ENCODE assay signal across 8 cellular contexts in the genomic region with DNA sequence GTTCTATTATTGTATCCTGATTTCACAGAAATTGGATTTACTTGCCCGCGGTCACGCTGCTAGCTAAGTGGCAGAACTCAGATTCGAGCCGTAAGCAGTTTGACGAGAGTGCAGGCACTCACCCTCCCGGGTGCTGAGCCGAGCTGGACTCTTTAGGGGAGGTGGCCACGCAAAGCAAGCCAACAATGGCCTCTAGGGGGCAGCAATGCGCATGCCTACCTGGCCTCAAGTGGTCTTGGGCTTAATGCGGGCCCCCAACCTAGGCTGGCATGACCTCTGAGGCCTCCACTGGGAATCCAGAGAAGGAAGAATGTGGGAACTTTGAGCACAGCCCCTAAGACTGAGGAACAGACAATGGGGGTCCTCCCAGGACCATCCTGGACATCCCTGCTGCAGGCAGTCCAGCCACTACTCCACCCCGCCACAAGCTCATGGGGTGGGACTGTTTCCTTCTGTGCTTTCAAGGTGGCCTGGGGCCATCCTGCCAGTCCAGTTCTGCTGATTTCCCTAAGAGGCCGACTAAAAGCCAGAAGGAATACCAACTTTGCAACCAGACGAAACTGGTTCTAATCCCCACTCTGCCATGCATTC.
A peak's percentile ranks its signal among the peaks of the same experiment; 100 is the strongest.
DNase-seq lines count a peak whose midpoint lies in the region; ATAC-seq and TF ChIP-seq lines count a peak whose summit lies in the region.

No MANE protein-coding gene starts in this region.

- no peak overlapping the region for H3K27ac Mint-ChIP-seq in progenitor cell of endocrine pancreas

- no peaks in the 10 kb centered on the region for H3K27me3 Mint-ChIP-seq in progenitor cell of endocrine pancreas

- ATAC-seq in HG02588 (IDR thresholded peaks at IDR 0.05; ENCODE audit: unreplicated experiment) (no peak), GM18505 (IDR thresholded peaks at IDR 0.05; ENCODE audit: unreplicated experiment) (no peak)

- TF ChIP-seq CTCF in progenitor cell of endocrine pancreas (IDR thresholded peaks at IDR 0.05; ENCODE audit: unreplicated experiment) = peak; percentile 66

- TF ChIP-seq POLR2A in GM18505 (IDR thresholded peaks at IDR 0.05; ENCODE audit: borderline replicate concordance, extremely low read depth, insufficient read depth, insufficient read length) = no peak

- DNase-seq in EL (peak; percentile 24), NCI-H2196 (lab: John Stamatoyannopoulos, UW; ENCODE audit: unreplicated experiment) (peak; percentile 40), activated T-cell treated with anti-CD3 and anti-CD28 coated beads for 48 hours (ENCODE audit: low read depth) (peak; percentile 41), germinal center (ENCODE audit: low spot score) (peak; percentile 42), progenitor cell of endocrine pancreas (ENCODE audit: low spot score, unreplicated experiment) (peak; percentile 18), NCI-H146 treated with DMSO at 0.1 percent for 48 hours (lab: John Stamatoyannopoulos, UW; ENCODE audit: unreplicated experiment) (no peak)

- H3K36me3 Mint-ChIP-seq in progenitor cell of endocrine pancreas (ENCODE audit: insufficient read depth) = peaks cover 2% of the 10 kb centered on the region

- no peak overlapping the region for H3K4me3 Mint-ChIP-seq in progenitor cell of endocrine pancreas (ENCODE audit: low read depth)

- H3K9me3 Mint-ChIP-seq in progenitor cell of endocrine pancreas (ENCODE audit: low read depth) = no peaks in the 10 kb centered on the region

- H3K4me1 Mint-ChIP-seq in progenitor cell of endocrine pancreas (ENCODE audit: low read depth) = no peaks in the 10 kb centered on the region
